Comparison of ENCODE assay signal across 8 cellular contexts in the genomic region with DNA sequence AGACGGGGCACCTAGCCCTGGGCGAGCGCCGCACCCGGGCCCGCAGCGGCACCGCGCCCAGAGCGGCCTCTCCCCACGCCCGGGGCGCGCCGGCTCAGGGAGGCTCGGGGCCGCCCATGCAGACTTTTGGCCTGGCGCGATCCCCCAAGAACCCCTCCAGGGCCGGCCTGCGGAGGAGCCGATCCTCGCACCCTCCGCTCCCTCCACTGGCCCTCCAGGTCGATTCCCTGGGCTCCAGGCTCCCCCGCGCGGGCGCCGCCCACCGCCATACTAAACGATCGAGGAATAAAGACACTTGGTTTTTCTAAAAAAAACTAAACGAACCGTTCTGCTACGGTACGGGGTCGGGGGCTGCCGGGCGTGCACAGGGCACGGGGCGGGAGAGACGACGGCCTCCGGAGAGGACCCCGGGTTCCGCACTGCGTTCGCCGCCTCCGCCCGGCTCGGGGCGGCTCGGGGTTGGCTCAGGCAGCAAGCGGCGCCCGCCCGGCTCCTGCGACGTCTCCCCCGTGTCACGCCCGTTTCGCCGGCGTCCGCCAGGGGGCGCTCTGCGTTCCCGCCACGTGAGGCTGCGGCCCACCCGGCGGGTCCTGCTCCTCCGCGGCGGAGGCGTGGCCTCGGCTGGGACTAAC. TPM values are rescaled to one million over a fixed set of nuclear protein-coding genes. Genes with fewer than 3 reads are reported as not detected.
A peak's percentile ranks its signal among the peaks of the same experiment; 100 is the strongest.
DNase-seq lines count a peak whose midpoint lies in the region; ATAC-seq and TF ChIP-seq lines count a peak whose summit lies in the region.

No MANE protein-coding gene starts in this region.

- TF ChIP-seq CTCF in psoas muscle (IDR thresholded peaks at IDR 0.05) = peak; percentile 94

- H3K27me3 ChIP-seq in psoas muscle (ENCODE audit: insufficient read depth in 3 of 3, low read length in 2 of 3) = no peaks in the 10 kb centered on the region

- ATAC-seq in HG02870 (IDR thresholded peaks at IDR 0.05; ENCODE audit: unreplicated experiment) (peak; percentile 79), left ventricle myocardium superior (peak; percentile 91), psoas muscle (peak; percentile 87 to 92 (median 89))

- H3K9me3 ChIP-seq in psoas muscle = no peaks in the 10 kb centered on the region

- H3K4me3 ChIP-seq in psoas muscle = peak overlapping the region; percentile 70
- H3K4me3 ChIP-seq in urinary bladder (ENCODE audit: low read depth, low read length) = peak overlapping the region; percentile 60

- H3K27ac ChIP-seq in psoas muscle = peak overlapping the region; percentile 84
- H3K27ac ChIP-seq in urinary bladder (ENCODE audit: low read depth) = peak overlapping the region; percentile 79

- peak; percentile 65 for TF ChIP-seq POLR2A in GM15510 (IDR thresholded peaks at IDR 0.05; ENCODE audit: borderline replicate concordance, extremely low read depth, insufficient read length)

- H3K36me3 ChIP-seq in psoas muscle (ENCODE audit: insufficient read depth in 1 of 2, low read depth in 1 of 2) (no peaks in the 10 kb centered on the region), urinary bladder (ENCODE audit: insufficient read depth) (no peaks in the 10 kb centered on the region)

- H3K4me1 ChIP-seq in psoas muscle (peaks cover 24% of the 10 kb centered on the region), urinary bladder (ENCODE audit: insufficient read depth) (peaks cover 1% of the 10 kb centered on the region)

- WGBS in psoas muscle, 3 donors = 0 to 1% (median 1%) methylated on average over 40 to 80 of the region's 80 CpGs
- WGBS in urinary bladder = under 1% methylated on average over 80 of the region's 80 CpGs

- DNase-seq in NCI-H146 (lab: John Stamatoyannopoulos, UW) (peak; percentile 92), T-helper 1 cell (peak; percentile 95 to 98 (median 96)), amygdala (lab: John Stamatoyannopoulos, UW) (peak; percentile 51 to 97 (median 89)), left ventricle myocardium superior (peak; percentile 98), psoas muscle (peak; percentile 96 to 98)

- intact Hi-C loops in left ventricle myocardium superior (cut with micrococcal nuclease) = loop anchor here (10.0 kb wide), 1 partner anchor 121 kb away; no protein-coding TSS in a partner anchor
- intact Hi-C loops in psoas muscle (cut with DNase I) = loop anchor here (2.0 to 5.0 kb wide), 2 partner anchors 124 to 125 kb away; no protein-coding TSS in a partner anchor

RNA-seq across cellular contexts. Expression of a gene that starts 0.4 kb away (rescaled TPM):
- total RNA-seq in left ventricle myocardium superior = 4.0 TPM
- total RNA-seq in psoas muscle = 1 to 10 TPM; 1.5 to 4.5 (median 2.4) TPM
- polyA plus RNA-seq in psoas muscle = 1 to 10 TPM; 1.8 to 5.8 (median 2.9) TPM
- 1.7 TPM for total RNA-seq in urinary bladder
- 6.8 TPM for polyA plus RNA-seq in urinary bladder

RNA-seq across cellular contexts. Expression of a gene that starts 7.8 kb away (rescaled TPM):
- total RNA-seq in left ventricle myocardium superior (15.7 TPM), psoas muscle (10 to 100 TPM in 1 of 4 donors, 1 to 10 TPM in 3; 6.1 to 14.3 (median 7.9) TPM), urinary bladder (122 TPM)
- polyA plus RNA-seq in psoas muscle (1 to 10 TPM; 4.9 to 7.3 (median 4.9) TPM), urinary bladder (347 TPM)

RNA-seq across cellular contexts. Expression of a gene that starts 14.8 kb away (rescaled TPM):
- 374 TPM for total RNA-seq in left ventricle myocardium superior
- 100 to 1,000 TPM; 186 to 304 (median 236) TPM for total RNA-seq in psoas muscle
- polyA plus RNA-seq in psoas muscle = 100 to 1,000 TPM; 259 to 396 (median 306) TPM
- total RNA-seq in urinary bladder = 273 TPM
- 386 TPM for polyA plus RNA-seq in urinary bladder

RNA-seq across cellular contexts. Expression of a gene that starts 32.7 kb away (rescaled TPM):
- total RNA-seq in left ventricle myocardium superior (0.87 TPM), psoas muscle (10 to 100 TPM in 1 of 4 donors, 1 to 10 TPM in 3; 4.1 to 15.8 (median 6.1) TPM), urinary bladder (4.1 TPM)
- polyA plus RNA-seq in psoas muscle (1 to 10 TPM; 2.8 to 7.9 (median 6.6) TPM), urinary bladder (1.0 TPM)

RNA-seq across cellular contexts. Expression of a gene that starts 34.7 kb away (rescaled TPM):
- 9.4 TPM for total RNA-seq in left ventricle myocardium superior
- 1 to 10 TPM; 5.5 to 8.6 (median 7.6) TPM for total RNA-seq in psoas muscle
- 1 to 10 TPM; 3.6 to 5.3 (median 5.0) TPM for polyA plus RNA-seq in psoas muscle
- 12.0 TPM for total RNA-seq in urinary bladder
- 31.0 TPM for polyA plus RNA-seq in urinary bladder

Comparison
In these comparisons a context has a peak if more than half of its experiments do, and no peak if none do; other contexts are left out.
1. Peak in every context shown above with its lines: DNase-seq, ATAC-seq, H3K4me3 ChIP-seq and H3K27ac ChIP-seq.